ENCODE assay signal across 18 cellular contexts in the genomic region with DNA sequence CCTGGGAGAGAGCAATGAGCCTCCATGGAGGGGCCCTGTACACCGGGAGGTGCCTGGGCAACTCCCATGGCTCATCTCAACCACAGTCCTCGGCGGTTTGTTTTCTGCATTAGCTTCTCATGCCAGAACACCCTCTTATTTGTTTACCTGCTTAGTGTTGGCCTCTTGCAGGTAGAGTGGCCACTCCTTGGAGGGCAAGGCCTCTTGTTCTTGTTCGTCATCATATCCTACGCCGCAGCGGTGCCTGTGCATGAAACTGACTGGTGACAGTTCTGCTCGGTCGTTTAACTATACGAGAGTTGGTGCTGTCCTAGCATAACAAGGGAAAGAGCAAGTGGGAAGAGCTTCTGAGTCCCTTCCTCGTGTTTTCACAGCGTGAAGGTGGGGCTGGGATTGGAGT. TPM values are rescaled to one million over a fixed set of nuclear protein-coding genes. Genes with fewer than 3 reads are reported as not detected.
"Had no signal": no experiment of that assay in that cellular context is flagged by ENCODE, and none has a peak within 500 bp of the region (broad histone marks: within the 10 kb centered on the region; RNA-seq: fewer than 3 reads in every experiment).

No MANE protein-coding gene starts in this region.

- H3K4me3 ChIP-seq: breast epithelium, dorsolateral prefrontal cortex, esophagus muscularis mucosa, left ventricle myocardium inferior, right atrium auricular region, tibial artery had no signal

- ATAC-seq: activated CD4-positive, alpha-beta T cell treated with anti-CD3 and anti-CD28 coated beads for 36 hours; activated T-cell treated with anti-CD3 and anti-CD28 coated beads, Interleukin-2, amount 50 U/mL, for 72 hours had no signal

- H3K36me3 ChIP-seq: breast epithelium, left ventricle myocardium inferior, neutrophil had no signal

- DNase-seq: activated CD4-positive, alpha-beta memory T cell treated with anti-CD3 and anti-CD28 coated beads, Interleukin-2, amount 10 ng/mL, durations not matched to agents 7 days and 5 days; activated CD4-positive, alpha-beta T cell treated with anti-CD3 and anti-CD28 coated beads for 36 hours; activated gamma-delta T cell treated with Interleukin-2 at 50 U/mL for 16 hours; activated naive CD8-positive, alpha-beta T cell treated with anti-CD3 and anti-CD28 coated beads, Interleukin-2, amount 10 ng/mL, durations not matched to agents 7 days and 5 days; activated T-cell treated with anti-CD3 and anti-CD28 coated beads, Interleukin-2, amount 50 U/mL, for 72 hours; anterior cingulate cortex; dorsolateral prefrontal cortex; foreskin fibroblast; head of caudate nucleus; left ventricle myocardium inferior; posterior cingulate gyrus; small intestine; tibial artery had no signal

- H3K9me3 ChIP-seq: breast epithelium, esophagus muscularis mucosa, left ventricle myocardium inferior, neutrophil, right atrium auricular region, tibial artery had no signal

- H3K27ac ChIP-seq: esophagus muscularis mucosa, neutrophil, right atrium auricular region, tibial artery had no signal

- H3K27me3 ChIP-seq: breast epithelium, esophagus muscularis mucosa, neutrophil, right atrium auricular region, tibial artery had no signal

RNA-seq across cellular contexts. Expression of gene RNF113B, which starts 40.5 kb away (rescaled TPM):
- total RNA-seq: activated CD4-positive, alpha-beta memory T cell treated with anti-CD3 and anti-CD28 coated beads, Interleukin-2, amount 10 ng/mL, durations not matched to agents 7 days and 5 days; activated CD4-positive, alpha-beta T cell treated with anti-CD3 and anti-CD28 coated beads for 36 hours; activated naive CD8-positive, alpha-beta T cell treated with anti-CD3 and anti-CD28 coated beads, Interleukin-2, amount 10 ng/mL, durations not matched to agents 7 days and 5 days; activated T-cell treated with anti-CD3 and anti-CD28 coated beads, Interleukin-2, amount 50 U/mL, for 72 hours; breast epithelium; dorsolateral prefrontal cortex; esophagus muscularis mucosa; left ventricle myocardium inferior; myocyte; right atrium auricular region had no signal
- polyA plus RNA-seq: small intestine had no signal
